1 cellular context compared by ENCODE assay signal in genomic region chr14:39090548-39091111, GRCh38.
A peak's percentile ranks its signal among the peaks of the same experiment; 100 is the strongest.
TF ChIP-seq lines count a peak whose summit lies in the region.

No MANE protein-coding gene starts in this region.

TF ChIP-seq in liver, 16 proteins besides CTCF, POLR2A, EP300 and RAD21 (continued from another document):
- TF ChIP-seq REST (IDR thresholded peaks at IDR 0.05) (no peak), HNF4A (conservative IDR thresholded peaks at IDR 0.05) (peak in 1 of 2 donors; percentile 63), FOXA2 (IDR thresholded peaks at IDR 0.05) (peak; percentile 86), MAX (IDR thresholded peaks at IDR 0.05) (no peak)
